8 cellular contexts compared by ENCODE assay signal in genomic region chr2:106582431-106583143, GRCh38.
A peak's percentile ranks its signal among the peaks of the same experiment; 100 is the strongest.
DNase-seq lines count a peak whose midpoint lies in the region; ATAC-seq and TF ChIP-seq lines count a peak whose summit lies in the region.

No MANE protein-coding gene starts in this region.

- H3K9me2 ChIP-seq in SU-DHL-6 (replicated peaks; ENCODE audit: insufficient read depth, low read length): no peaks in the 10 kb centered on the region

- intact Hi-C loops in right cardiac atrium (cut with DNase I): loop anchor here (2.0 to 10.0 kb wide), 2 partner anchors 478 kb away; no protein-coding TSS in a partner anchor

- peak; percentile 89 for TF ChIP-seq CTCF in GM06990 (IDR thresholded peaks at IDR 0.05; ENCODE audit: insufficient read depth, low read length, poor library complexity, severe bottlenecking)
- TF ChIP-seq CTCF in SU-DHL-6 (IDR thresholded peaks at IDR 0.05; ENCODE audit: insufficient read depth, low read length, poor library complexity, severe bottlenecking): peak; percentile 56

- peak; percentile 85 to 88 for ATAC-seq in right cardiac atrium

- H3K9me3 ChIP-seq in SU-DHL-6 (ENCODE audit: insufficient read depth, low read length) (no peaks in the 10 kb centered on the region), right cardiac atrium (ENCODE audit: control insufficient read depth, low read length) (no peaks in the 10 kb centered on the region)

- H3K4me1 ChIP-seq in right cardiac atrium (ENCODE audit: control insufficient read depth, insufficient read depth, low read length) (no peaks in the 10 kb centered on the region), rectal smooth muscle tissue (ENCODE audit: control insufficient read depth, insufficient read depth, low read length) (no peaks in the 10 kb centered on the region)

- DNase-seq in GM06990 (ENCODE audit: extremely low read depth, insufficient read length) (no peak), HEK293T (ENCODE audit: extremely low spot score) (peak; percentile 80), MV-4-11 (lab: John Stamatoyannopoulos, UW) (peak; percentile 26), amniotic epithelial cell (ENCODE audit: low read depth) (peak; percentile 71), right cardiac atrium (peak; percentile 68 to 84 (median 77)), GF-D8 (lab: John Stamatoyannopoulos, UW) (no peak)

- H3K4me2 ChIP-seq in SU-DHL-6 (ENCODE audit: low read depth, low read length, poor library complexity, severe bottlenecking): peak overlapping the region; percentile 51

- H3K27me3 ChIP-seq in GM06990 (replicated peaks; ENCODE audit: control insufficient read depth, insufficient read depth, low read length) (no peaks in the 10 kb centered on the region; the same call in none of the 2 replicates), SU-DHL-6 (ENCODE audit: low read length) (no peaks in the 10 kb centered on the region), right cardiac atrium (ENCODE audit: control insufficient read depth, insufficient read depth) (no peaks in the 10 kb centered on the region), rectal smooth muscle tissue (ENCODE audit: control insufficient read depth, insufficient read depth, low read length) (no peaks in the 10 kb centered on the region)

- POLR2A ChIA-PET in HEK293T (lab: Yijun Ruan, JAX): no interaction called here

- H3K36me3 ChIP-seq in GM06990 (ENCODE audit: control insufficient read depth, insufficient read depth, low read length) (no peaks in the 10 kb centered on the region), SU-DHL-6 (ENCODE audit: low read length) (no peaks in the 10 kb centered on the region), rectal smooth muscle tissue (ENCODE audit: control insufficient read depth, insufficient read depth, low read length) (no peaks in the 10 kb centered on the region)

- H3K27ac ChIP-seq in SU-DHL-6 (ENCODE audit: low read depth, low read length) (no peak overlapping the region), right cardiac atrium (ENCODE audit: low read length) (no peak overlapping the region), rectal smooth muscle tissue (ENCODE audit: low read depth, low read length) (no peak overlapping the region)

- no peaks in the 10 kb centered on the region for H3F3A ChIP-seq in SU-DHL-6 (ENCODE audit: insufficient read depth)

- peak overlapping the region; percentile 70 for H2AFZ ChIP-seq in SU-DHL-6 (ENCODE audit: low read depth, low read length, severe bottlenecking)

- no peaks in the 10 kb centered on the region for H3K79me2 ChIP-seq in SU-DHL-6 (ENCODE audit: insufficient read depth, low read length)

- WGBS in right cardiac atrium: 7% methylated on average over 14 of the region's 14 CpGs

- CTCF ChIA-PET in HEK293T (lab: Yijun Ruan, JAX): interaction anchor here (0.5 to 5.3 kb wide), 9 partner anchors 9 to 1228 kb away, joined by 3 to 34 read pairs (median 5); no protein-coding TSS in a partner anchor

- H3K4me3 ChIP-seq in GM06990 (replicated peaks; ENCODE audit: low read depth, low read length) (peak overlapping the region; percentile 48), SU-DHL-6 (ENCODE audit: insufficient read depth, low read length, poor library complexity, severe bottlenecking) (no peak overlapping the region), right cardiac atrium (ENCODE audit: low read length) (peak overlapping the region; percentile 39), rectal smooth muscle tissue (ENCODE audit: low read length) (peak overlapping the region; percentile 56)

- H4K20me1 ChIP-seq in SU-DHL-6 (ENCODE audit: low read depth, low read length): no peaks in the 10 kb centered on the region

- H3K9ac ChIP-seq in SU-DHL-6 (ENCODE audit: low read length) (no peak overlapping the region), rectal smooth muscle tissue (ENCODE audit: low read length) (no peak overlapping the region)

TF ChIP-seq in HEK293T, 16 proteins besides CTCF, POLR2A, EP300 and RAD21:
- peak; percentile 87 for TF ChIP-seq ZNF384 (IDR thresholded peaks at IDR 0.05)
- TF ChIP-seq ELF4 (IDR thresholded peaks at IDR 0.05): no peak
TF ChIP-seq in HEK293T: peak in this region for 1.

Comparison
In these comparisons a context has a peak if more than half of its experiments do, and no peak if none do; other contexts are left out.
1. DNase-seq: peak in HEK293T (single experiment), MV-4-11 (single experiment), amniotic epithelial cell (single experiment) and right cardiac atrium (3 of 3); none in GM06990 (single experiment) and GF-D8 (single experiment).